ENCODE assay signal across 1 cellular context in the genomic region with DNA sequence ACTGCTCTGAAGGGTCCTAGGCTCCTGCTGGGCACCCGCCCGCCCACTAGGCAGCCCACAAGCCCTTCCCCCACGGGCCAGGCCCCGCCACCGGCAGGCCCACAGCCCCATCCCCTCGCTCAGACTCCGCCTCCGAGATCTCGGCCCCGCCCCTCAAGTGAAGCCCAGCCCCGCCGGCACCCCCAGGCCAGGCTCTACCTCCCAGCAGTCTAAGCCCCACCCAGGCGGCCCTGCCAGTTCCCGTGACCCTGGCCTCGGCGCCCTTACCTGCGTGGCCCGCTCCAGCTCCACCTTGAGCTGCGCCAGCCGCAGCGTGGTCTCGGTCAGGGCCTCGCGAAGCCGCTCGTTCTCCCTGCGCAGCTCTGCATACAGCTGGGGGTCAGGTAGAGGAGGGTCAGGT.
TF ChIP-seq lines count a peak whose summit lies in the region.

No MANE protein-coding gene starts in this region.

TF ChIP-seq in HEK293, 187 proteins besides CTCF, POLR2A, EP300 and RAD21:
- TF ChIP-seq, protein P1, sequence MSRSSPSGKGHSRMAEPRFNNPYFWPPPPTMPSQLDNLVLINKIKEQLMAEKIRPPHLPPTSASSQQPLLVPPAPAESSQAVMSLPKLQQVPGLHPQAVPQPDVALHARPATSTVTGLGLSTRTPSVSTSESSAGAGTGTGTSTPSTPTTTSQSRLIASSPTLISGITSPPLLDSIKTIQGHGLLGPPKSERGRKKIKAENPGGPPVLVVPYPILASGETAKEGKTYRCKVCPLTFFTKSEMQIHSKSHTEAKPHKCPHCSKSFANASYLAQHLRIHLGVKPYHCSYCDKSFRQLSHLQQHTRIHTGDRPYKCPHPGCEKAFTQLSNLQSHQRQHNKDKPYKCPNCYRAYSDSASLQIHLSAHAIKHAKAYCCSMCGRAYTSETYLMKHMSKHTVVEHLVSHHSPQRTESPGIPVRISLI (tag by site-specific recombination; IDR thresholded peaks at IDR 0.05), result no peak
- TF ChIP-seq, protein P2, sequence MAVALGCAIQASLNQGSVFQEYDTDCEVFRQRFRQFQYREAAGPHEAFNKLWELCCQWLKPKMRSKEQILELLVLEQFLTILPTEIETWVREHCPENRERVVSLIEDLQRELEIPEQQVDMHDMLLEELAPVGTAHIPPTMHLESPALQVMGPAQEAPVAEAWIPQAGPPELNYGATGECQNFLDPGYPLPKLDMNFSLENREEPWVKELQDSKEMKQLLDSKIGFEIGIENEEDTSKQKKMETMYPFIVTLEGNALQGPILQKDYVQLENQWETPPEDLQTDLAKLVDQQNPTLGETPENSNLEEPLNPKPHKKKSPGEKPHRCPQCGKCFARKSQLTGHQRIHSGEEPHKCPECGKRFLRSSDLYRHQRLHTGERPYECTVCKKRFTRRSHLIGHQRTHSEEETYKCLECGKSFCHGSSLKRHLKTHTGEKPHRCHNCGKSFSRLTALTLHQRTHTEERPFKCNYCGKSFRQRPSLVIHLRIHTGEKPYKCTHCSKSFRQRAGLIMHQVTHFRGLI (tag by site-specific recombination; IDR thresholded peaks at IDR 0.05), result 0 out of 2 replicates have a peak, but pooled peaks have one; percentile 16
- no peak for TF ChIP-seq ZNF157 (tag by site-specific recombination; IDR thresholded peaks at IDR 0.05)
